12 cellular contexts compared by ENCODE assay signal in genomic region chr7:41701542-41701941, GRCh38.
DNase-seq lines count a peak whose midpoint lies in the region; ATAC-seq and TF ChIP-seq lines count a peak whose summit lies in the region.
"Had no signal": no experiment of that assay in that cellular context is flagged by ENCODE, and none has a peak within 500 bp of the region (broad histone marks: within the 10 kb centered on the region; RNA-seq: fewer than 3 reads in every experiment).

No MANE protein-coding gene starts in this region.

- no peaks in the 10 kb centered on the region for H3K9me3 ChIP-seq in neuron (ENCODE audit: low read length)
- H3K9me3 ChIP-seq: BE2C had no signal

- TF ChIP-seq CTCF in AG10803 (conservative IDR thresholded peaks at IDR 0.05; ENCODE audit: low read length) (no peak), WI38 (IDR thresholded peaks at IDR 0.05; ENCODE audit: low read depth, low read length) (no peak), fibroblast of pulmonary artery (IDR thresholded peaks at IDR 0.05; ENCODE audit: low read length, missing control alignments) (no peak)

- H3K36me3 ChIP-seq in neuron (ENCODE audit: insufficient read depth, low read length): no peaks in the 10 kb centered on the region
- H3K36me3 ChIP-seq: BE2C had no signal

- H2AFZ ChIP-seq in neuron (ENCODE audit: low read depth, low read length): no peak overlapping the region

- no peak for ATAC-seq in GM21381 (IDR thresholded peaks at IDR 0.05; ENCODE audit: unreplicated experiment)
- no peak for ATAC-seq in GM19328 (IDR thresholded peaks at IDR 0.05; ENCODE audit: unreplicated experiment)
- ATAC-seq: effector memory CD8-positive, alpha-beta T cell had no signal

- H3K4me1 ChIP-seq in neuron (ENCODE audit: insufficient read depth, low read length): peaks cover 65% of the 10 kb centered on the region
- H3K4me1 ChIP-seq: BE2C had no signal

- H3K27me3 ChIP-seq in neuron (ENCODE audit: insufficient read depth, low read length): no peaks in the 10 kb centered on the region

- DNase-seq in AG10803 (ENCODE audit: low read depth) (no peak), fibroblast of pulmonary artery (ENCODE audit: low read depth) (no peak), GM03348 (ENCODE audit: low spot score) (no peak), GF-D8 (lab: John Stamatoyannopoulos, UW) (no peak)
- DNase-seq: BE2C; DND-41; effector memory CD8-positive, alpha-beta T cell; NCI-H1417 had no signal

- H3K4me3 ChIP-seq in AG10803 (ENCODE audit: low read length): peak overlapping the region; percentile 71
- H3K4me3 ChIP-seq in WI38 (ENCODE audit: low read depth, low read length): peak overlapping the region; percentile 84
- peak overlapping the region; percentile 62 for H3K4me3 ChIP-seq in fibroblast of pulmonary artery (replicated peaks; ENCODE audit: low read depth, low read length)
- H3K4me3 ChIP-seq in neuron (ENCODE audit: low read length): peak overlapping the region; percentile 71
